In genomic region chrX:40299502-40300118, GRCh38 we compare ENCODE assay signal across 15 cellular contexts.
DNase-seq lines count a peak whose midpoint lies in the region; ATAC-seq, FAIRE-seq and TF ChIP-seq lines count a peak whose summit lies in the region.
"Had no signal": no experiment of that assay in that cellular context is flagged by ENCODE, and none has a peak within 500 bp of the region (broad histone marks: within the 10 kb centered on the region; RNA-seq: fewer than 3 reads in every experiment).

No MANE protein-coding gene starts in this region.

- H4K20me1 ChIP-seq in astrocyte (ENCODE audit: insufficient read depth, low read length) = no peaks in the 10 kb centered on the region

- H3K27ac Mint-ChIP-seq in astrocyte (ENCODE audit: unreplicated experiment) (no peak overlapping the region), immature natural killer cell (no peak overlapping the region)
- peak overlapping the region; percentile 82 for H3K27ac Mint-ChIP-seq in stimulated activated memory B cell treated with anti-CD40 and anti-IgM and Interleukin-4, amounts not matched to agents 10 μg/mL and 1 μg/mL and 100 μg/mL, for 72 hours

- no peak overlapping the region for H3K4me2 ChIP-seq in astrocyte (ENCODE audit: low read length)

- no peak overlapping the region for H2AFZ ChIP-seq in astrocyte (ENCODE audit: low read depth, low read length)
- H2AFZ ChIP-seq: GM23248 had no signal

- H3K27ac ChIP-seq in astrocyte (ENCODE audit: low read depth, low read length) (no peak overlapping the region), left ventricle myocardium inferior (replicated peaks) (no peak overlapping the region)
- H3K27ac ChIP-seq: gastrocnemius medialis, GM23248, neutrophil, skin epidermis, testis had no signal

- intact Hi-C loops in left ventricle myocardium inferior (cut with micrococcal nuclease) = no loop called here

- H3K27me3 Mint-ChIP-seq in astrocyte (ENCODE audit: low read depth, unreplicated experiment) = peaks cover 10% of the 10 kb centered on the region
- no peaks in the 10 kb centered on the region for H3K27me3 Mint-ChIP-seq in stimulated activated memory B cell treated with anti-CD40 and anti-IgM and Interleukin-4, amounts not matched to agents 10 μg/mL and 1 μg/mL and 100 μg/mL, for 72 hours
- H3K27me3 Mint-ChIP-seq in immature natural killer cell (ENCODE audit: low read depth in 3 of 3) = peaks cover 0 to 25% (median 2%) of the 10 kb centered on the region in 3 donors

- H3K36me3 ChIP-seq in astrocyte (ENCODE audit: insufficient read depth, low read length) (no peaks in the 10 kb centered on the region), left ventricle myocardium inferior (no peaks in the 10 kb centered on the region)
- H3K36me3 ChIP-seq: gastrocnemius medialis, neutrophil had no signal

- H3K79me2 ChIP-seq in astrocyte (ENCODE audit: insufficient read depth, low read length) = no peaks in the 10 kb centered on the region

- H3K4me1 Mint-ChIP-seq in astrocyte (ENCODE audit: low read depth, unreplicated experiment) = peaks cover 2% of the 10 kb centered on the region
- peaks cover 36% of the 10 kb centered on the region for H3K4me1 Mint-ChIP-seq in stimulated activated memory B cell treated with anti-CD40 and anti-IgM and Interleukin-4, amounts not matched to agents 10 μg/mL and 1 μg/mL and 100 μg/mL, for 72 hours
- H3K4me1 Mint-ChIP-seq in immature natural killer cell = no peaks in the 10 kb centered on the region

- H3K4me3 ChIP-seq in astrocyte (ENCODE audit: insufficient read depth, low read depth, low read length) (no peak overlapping the region), left ventricle myocardium inferior (no peak overlapping the region)
- H3K4me3 ChIP-seq: gastrocnemius medialis, GM23248, skin epidermis, testis had no signal

- H3K9me3 ChIP-seq in astrocyte (ENCODE audit: insufficient read depth, low read depth, low read length) = no peaks in the 10 kb centered on the region
- no peaks in the 10 kb centered on the region for H3K9me3 ChIP-seq in left ventricle myocardium inferior (replicated peaks)
- H3K9me3 ChIP-seq: gastrocnemius medialis, neutrophil, testis had no signal

- H3K27me3 ChIP-seq in astrocyte (ENCODE audit: insufficient read depth, low read length) = no peaks in the 10 kb centered on the region
- H3K27me3 ChIP-seq in left ventricle myocardium inferior (ENCODE audit: low read depth) = no peaks in the 10 kb centered on the region
- H3K27me3 ChIP-seq: gastrocnemius medialis, neutrophil, testis had no signal

- H3K36me3 Mint-ChIP-seq in astrocyte (ENCODE audit: low read depth, unreplicated experiment) (no peaks in the 10 kb centered on the region), immature natural killer cell (no peaks in the 10 kb centered on the region)
- no peaks in the 10 kb centered on the region for H3K36me3 Mint-ChIP-seq in stimulated activated memory B cell treated with anti-CD40 and anti-IgM and Interleukin-4, amounts not matched to agents 10 μg/mL and 1 μg/mL and 100 μg/mL, for 72 hours

- TF ChIP-seq CTCF in astrocyte (IDR thresholded peaks at IDR 0.05; ENCODE audit: insufficient read depth, low read depth, low read length) (no peak), left ventricle myocardium inferior (IDR thresholded peaks at IDR 0.05; ENCODE audit: borderline replicate concordance) (no peak)

- no peaks in the 10 kb centered on the region for H3K4me1 ChIP-seq in astrocyte (ENCODE audit: insufficient read depth, low read length)
- H3K4me1 ChIP-seq in left ventricle myocardium inferior = no peaks in the 10 kb centered on the region
- H3K4me1 ChIP-seq: gastrocnemius medialis, testis had no signal

- FAIRE-seq in astrocyte (lab: Jason Lieb, UNC) = peak; percentile 66

- no peak overlapping the region for H3K9ac ChIP-seq in astrocyte (ENCODE audit: low read length)
- H3K9ac ChIP-seq: GM23248 had no signal

- peak; percentile 62 for ATAC-seq in GM19351 (IDR thresholded peaks at IDR 0.05; ENCODE audit: unreplicated experiment)
- ATAC-seq in stimulated activated memory B cell treated with anti-CD40 and anti-IgM and Interleukin-4, amounts not matched to agents 10 μg/mL and 1 μg/mL and 100 μg/mL, for 72 hours = peak; percentile 78
- ATAC-seq in GM21360 (IDR thresholded peaks at IDR 0.05; ENCODE audit: unreplicated experiment) = no peak
- ATAC-seq: gastrocnemius medialis had no signal

- DNase-seq in stimulated activated CD4-positive, alpha-beta T cell treated with anti-CD3 and anti-CD28 coated beads, Interleukin-4, amount 100 ng/mL, for 1 hour = peak; percentile 2
- DNase-seq in stimulated activated CD4-positive, alpha-beta T cell treated with anti-CD3 and anti-CD28 coated beads, Interleukin-12 subunit alpha, Interleukin-12 subunit beta, amount 100 ng/mL, for 4 hours = no peak
- DNase-seq in astrocyte (ENCODE audit: low read depth) (no peak), immature natural killer cell (no peak), left ventricle myocardium inferior (no peak)
- DNase-seq: activated CD8-positive, alpha-beta memory T cell treated with anti-CD3 and anti-CD28 coated beads, Interleukin-2, amount 50 U/mL, for 48 hours; gastrocnemius medialis; NCI-H1436; testis had no signal

- H3K4me3 Mint-ChIP-seq in astrocyte (ENCODE audit: unreplicated experiment) = no peak overlapping the region
- H3K4me3 Mint-ChIP-seq in stimulated activated memory B cell treated with anti-CD40 and anti-IgM and Interleukin-4, amounts not matched to agents 10 μg/mL and 1 μg/mL and 100 μg/mL, for 72 hours = peak overlapping the region; percentile 46
- peak overlapping the region in 1 of 5 donors; percentile 48 for H3K4me3 Mint-ChIP-seq in immature natural killer cell

- H3K9me3 Mint-ChIP-seq in astrocyte (ENCODE audit: unreplicated experiment) (no peaks in the 10 kb centered on the region), immature natural killer cell (no peaks in the 10 kb centered on the region)
- H3K9me3 Mint-ChIP-seq in stimulated activated memory B cell treated with anti-CD40 and anti-IgM and Interleukin-4, amounts not matched to agents 10 μg/mL and 1 μg/mL and 100 μg/mL, for 72 hours = peaks cover 6% of the 10 kb centered on the region
